ENCODE assay signal across 11 cellular contexts in the genomic region with DNA sequence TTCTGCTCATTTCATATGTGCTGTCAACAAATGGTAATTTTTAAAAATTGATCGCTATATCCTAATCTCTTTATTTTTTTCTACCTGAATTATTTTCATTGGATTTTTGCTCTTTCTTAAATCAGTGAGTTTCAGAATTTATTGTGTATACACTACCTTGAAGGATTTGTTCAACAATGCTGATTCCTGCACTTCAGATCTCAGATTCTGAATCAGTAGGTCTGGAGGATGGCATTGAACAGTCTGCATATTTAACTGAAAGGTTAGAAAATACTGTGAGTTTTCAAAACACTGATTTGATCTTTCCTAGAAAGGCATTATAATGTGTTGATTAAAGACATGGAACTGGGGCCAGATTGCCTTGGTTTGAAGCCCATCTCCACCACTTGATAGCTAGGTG. TPM values are rescaled to one million over a fixed set of nuclear protein-coding genes. Genes with fewer than 3 reads are reported as not detected.
DNase-seq lines count a peak whose midpoint lies in the region; ATAC-seq and TF ChIP-seq lines count a peak whose summit lies in the region.
"Had no signal": no experiment of that assay in that cellular context is flagged by ENCODE, and none has a peak within 500 bp of the region (broad histone marks: within the 10 kb centered on the region; RNA-seq: fewer than 3 reads in every experiment).

No MANE protein-coding gene starts in this region.

- no peak overlapping the region for H2AFZ ChIP-seq in SU-DHL-6 (ENCODE audit: low read depth, low read length, severe bottlenecking)
- no peak overlapping the region for H2AFZ ChIP-seq in fibroblast of lung (ENCODE audit: low read length)

- no peak for DNase-seq in activated CD8-positive, alpha-beta memory T cell treated with anti-CD3 and anti-CD28 coated beads, Interleukin-2, amount 10 ng/mL, durations not matched to agents 7 days and 5 days
- no peak for DNase-seq in activated CD8-positive, alpha-beta memory T cell treated with anti-CD3 and anti-CD28 coated beads, Interleukin-2, amount 50 U/mL, for 4 hours
- DNase-seq in fibroblast of lung (ENCODE audit: low read depth in 2 of 2) (no peak), ACHN (no peak), anterior cingulate cortex (lab: John Stamatoyannopoulos, UW) (no peak)
- DNase-seq in stimulated activated effector memory CD8-positive, alpha-beta T cell treated with anti-CD3 and anti-CD28 coated beads, Interleukin-12 subunit alpha, Interleukin-12 subunit beta, amount 100 ng/mL, for 72 hours (ENCODE audit: low spot score in 2 of 2), result no peak
- no peak for DNase-seq in activated CD4-positive, CD25-positive, alpha-beta regulatory T cell treated with anti-CD3 and anti-CD28 coated beads, Interleukin-2, amount 50 U/mL, for 72 hours
- DNase-seq: T-helper 9 cell had no signal

- in situ Hi-C loops in ACHN (cut with HindIII; ENCODE audit: low pct_ligation_motif_present, low pct_unique_long_range_greater_than_20kb, low sequenced_read_pairs), result no loop called here

- H4K20me1 ChIP-seq in SU-DHL-6 (ENCODE audit: low read depth, low read length), result peaks cover 22% of the 10 kb centered on the region
- H4K20me1 ChIP-seq in fibroblast of lung (ENCODE audit: control insufficient read depth, extremely low read depth, insufficient read depth, low read length), result no peaks in the 10 kb centered on the region

- H3K36me3 ChIP-seq in SU-DHL-6 (ENCODE audit: low read length) (peaks cover 12% of the 10 kb centered on the region), fibroblast of lung (ENCODE audit: control insufficient read depth, insufficient read depth, low read length) (no peaks in the 10 kb centered on the region)

- peak overlapping the region; percentile 79 for H3K4me3 Mint-ChIP-seq in activated CD8-positive, alpha-beta memory T cell treated with anti-CD3 and anti-CD28 coated beads, Interleukin-2, amount 10 ng/mL, durations not matched to agents 7 days and 5 days
- peak overlapping the region; percentile 98 for H3K4me3 Mint-ChIP-seq in stimulated activated effector memory CD8-positive, alpha-beta T cell treated with anti-CD3 and anti-CD28 coated beads, Interleukin-12 subunit alpha, Interleukin-12 subunit beta, amount 100 ng/mL, for 72 hours

- peaks cover 42% of the 10 kb centered on the region for H3K36me3 Mint-ChIP-seq in activated CD8-positive, alpha-beta memory T cell treated with anti-CD3 and anti-CD28 coated beads, Interleukin-2, amount 10 ng/mL, durations not matched to agents 7 days and 5 days
- H3K36me3 Mint-ChIP-seq in stimulated activated effector memory CD8-positive, alpha-beta T cell treated with anti-CD3 and anti-CD28 coated beads, Interleukin-12 subunit alpha, Interleukin-12 subunit beta, amount 100 ng/mL, for 72 hours, result peaks cover 33% of the 10 kb centered on the region

- H3K4me1 Mint-ChIP-seq in activated CD8-positive, alpha-beta memory T cell treated with anti-CD3 and anti-CD28 coated beads, Interleukin-2, amount 10 ng/mL, durations not matched to agents 7 days and 5 days, result peaks cover 33% of the 10 kb centered on the region
- peaks cover 34% of the 10 kb centered on the region for H3K4me1 Mint-ChIP-seq in stimulated activated effector memory CD8-positive, alpha-beta T cell treated with anti-CD3 and anti-CD28 coated beads, Interleukin-12 subunit alpha, Interleukin-12 subunit beta, amount 100 ng/mL, for 72 hours

- H3K4me3 ChIP-seq in SU-DHL-6 (ENCODE audit: insufficient read depth, low read length, poor library complexity, severe bottlenecking) (peak overlapping the region; percentile 95), fibroblast of lung (replicated peaks in 1 of 4; ENCODE audit: control extremely low read depth in 1 of 4, insufficient read depth in 1 of 4, low read depth in 3 of 4, low read length in 4 of 4) (peak overlapping the region; percentile 88 to 97 (median 93))

- H3K9ac ChIP-seq in SU-DHL-6 (ENCODE audit: low read length) (peak overlapping the region; percentile 84), fibroblast of lung (ENCODE audit: insufficient read depth, low read length) (no peak overlapping the region)

- H3K9me2 ChIP-seq in SU-DHL-6 (replicated peaks; ENCODE audit: insufficient read depth, low read length), result no peaks in the 10 kb centered on the region

- H3K27me3 Mint-ChIP-seq in activated CD8-positive, alpha-beta memory T cell treated with anti-CD3 and anti-CD28 coated beads, Interleukin-2, amount 10 ng/mL, durations not matched to agents 7 days and 5 days, result no peaks in the 10 kb centered on the region

- H3K27me3 ChIP-seq in SU-DHL-6 (ENCODE audit: low read length), result no peaks in the 10 kb centered on the region
- H3K27me3 ChIP-seq in fibroblast of lung (ENCODE audit: control insufficient read depth, insufficient read depth, low read length), result no peaks in the 10 kb centered on the region

- H3K27ac ChIP-seq in SU-DHL-6 (ENCODE audit: low read depth, low read length) (no peak overlapping the region), fibroblast of lung (ENCODE audit: insufficient read depth, low read length) (no peak overlapping the region)
- H3K27ac ChIP-seq: C4-2B had no signal

- H3K27ac Mint-ChIP-seq in activated CD8-positive, alpha-beta memory T cell treated with anti-CD3 and anti-CD28 coated beads, Interleukin-2, amount 10 ng/mL, durations not matched to agents 7 days and 5 days, result no peak overlapping the region
- H3K27ac Mint-ChIP-seq in stimulated activated effector memory CD8-positive, alpha-beta T cell treated with anti-CD3 and anti-CD28 coated beads, Interleukin-12 subunit alpha, Interleukin-12 subunit beta, amount 100 ng/mL, for 72 hours, result peak overlapping the region; percentile 99

- H3K4me1 ChIP-seq in fibroblast of lung (ENCODE audit: control insufficient read depth, extremely low read depth, insufficient read depth, low read length), result peaks cover 2% of the 10 kb centered on the region

- H3K4me2 ChIP-seq in SU-DHL-6 (ENCODE audit: low read depth, low read length, poor library complexity, severe bottlenecking) (peak overlapping the region; percentile 96), fibroblast of lung (ENCODE audit: extremely low read depth, insufficient read depth, low read length) (peak overlapping the region; percentile 64)

- no peak for ATAC-seq in activated CD8-positive, alpha-beta memory T cell treated with anti-CD3 and anti-CD28 coated beads, Interleukin-2, amount 10 ng/mL, durations not matched to agents 7 days and 5 days
- ATAC-seq in stimulated activated effector memory CD8-positive, alpha-beta T cell treated with anti-CD3 and anti-CD28 coated beads, Interleukin-12 subunit alpha, Interleukin-12 subunit beta, amount 100 ng/mL, for 72 hours, result no peak

- H3K79me2 ChIP-seq in SU-DHL-6 (ENCODE audit: insufficient read depth, low read length), result peaks cover 64% of the 10 kb centered on the region
- peaks cover 64% of the 10 kb centered on the region for H3K79me2 ChIP-seq in fibroblast of lung (ENCODE audit: control insufficient read depth, insufficient read depth, low read length)

- H3K9me3 Mint-ChIP-seq in activated CD8-positive, alpha-beta memory T cell treated with anti-CD3 and anti-CD28 coated beads, Interleukin-2, amount 10 ng/mL, durations not matched to agents 7 days and 5 days (ENCODE audit: low read depth), result no peaks in the 10 kb centered on the region
- no peaks in the 10 kb centered on the region for H3K9me3 Mint-ChIP-seq in stimulated activated effector memory CD8-positive, alpha-beta T cell treated with anti-CD3 and anti-CD28 coated beads, Interleukin-12 subunit alpha, Interleukin-12 subunit beta, amount 100 ng/mL, for 72 hours
- H3K9me3 Mint-ChIP-seq: dendritic cell treated with granulocyte-macrophage colony-stimulating factor and Interleukin-4, amounts not matched to agents 40 ng/mL and 50 ng/mL, for 4 days had no signal

- H3K9me3 ChIP-seq in SU-DHL-6 (ENCODE audit: insufficient read depth, low read length), result no peaks in the 10 kb centered on the region
- no peaks in the 10 kb centered on the region for H3K9me3 ChIP-seq in fibroblast of lung (ENCODE audit: control insufficient read depth, insufficient read depth, low read depth, low read length)

- no peaks in the 10 kb centered on the region for H3F3A ChIP-seq in SU-DHL-6 (ENCODE audit: insufficient read depth)

- TF ChIP-seq CTCF in SU-DHL-6 (IDR thresholded peaks at IDR 0.05; ENCODE audit: insufficient read depth, low read length, poor library complexity, severe bottlenecking), result no peak
- no peak for TF ChIP-seq CTCF in fibroblast of lung (conservative IDR thresholded peaks at IDR 0.05 in 1 of 2, IDR thresholded peaks at IDR 0.05 in 1 of 2; ENCODE audit: low read depth in 1 of 2, low read length in 2 of 2)

- CTCF ChIA-PET in activated CD8-positive, alpha-beta memory T cell treated with anti-CD3 and anti-CD28 coated beads, Interleukin-2, amount 10 ng/mL, durations not matched to agents 7 days and 5 days (lab: Charles Lee), result no interaction called here

RNA-seq across cellular contexts. Expression of a gene that starts 1.6 kb away (rescaled TPM):
- 10 to 100 TPM; 36.2 to 37.7 TPM for total RNA-seq in activated CD8-positive, alpha-beta memory T cell treated with anti-CD3 and anti-CD28 coated beads, Interleukin-2, amount 10 ng/mL, durations not matched to agents 7 days and 5 days
- total RNA-seq in fibroblast of lung, result 14.1 and 14.7 TPM in 2 replicates
- 13.0 and 15.3 TPM in 2 replicates for polyA plus RNA-seq in fibroblast of lung
- polyA plus RNA-seq in fibroblast of lung (2012), result 7.4 and 8.4 TPM in 2 replicates
- polyA minus RNA-seq in fibroblast of lung (ENCODE audit: low replicate concordance), result 0.74 and 1.1 TPM in 2 replicates
